ENCODE assay signal across 8 cellular contexts in genomic region chr11:64923944-64924909, GRCh38. TPM values are rescaled to one million over a fixed set of nuclear protein-coding genes. Genes with fewer than 3 reads are reported as not detected.
DNase-seq lines count a peak whose midpoint lies in the region; ATAC-seq and TF ChIP-seq lines count a peak whose summit lies in the region.

Gene PPP2R5B, plus strand, starts transcription at chr11:64924689. Its CDS starts 1,046 bp downstream, at chr11:64925735.

- ATAC-seq in HG02840 (IDR thresholded peaks at IDR 0.05; ENCODE audit: low FRiP score, unreplicated experiment) (peak; percentile 78), Right ventricle myocardium superior (ENCODE audit: poor library complexity) (peak; percentile 98)
- peak; percentile 94 for ATAC-seq in activated naive CD8-positive, alpha-beta T cell treated with anti-CD3 and anti-CD28 coated beads, Interleukin-2, amount 50 U/mL, for 24 hours

- no peaks in the 10 kb centered on the region for H3K27me3 ChIP-seq in ovary
- no peaks in the 10 kb centered on the region for H3K27me3 ChIP-seq in thyroid gland

- H3K4me1 ChIP-seq in ovary (ENCODE audit: insufficient read depth) (no peaks in the 10 kb centered on the region), thyroid gland (peaks cover 9 to 18% of the 10 kb centered on the region in 2 donors)

- H3K36me3 Mint-ChIP-seq in activated naive CD8-positive, alpha-beta T cell treated with anti-CD3 and anti-CD28 coated beads, Interleukin-2, amount 50 U/mL, for 24 hours (ENCODE audit: low read depth) = no peaks in the 10 kb centered on the region

- H3K4me1 Mint-ChIP-seq in activated naive CD8-positive, alpha-beta T cell treated with anti-CD3 and anti-CD28 coated beads, Interleukin-2, amount 50 U/mL, for 24 hours = peaks cover 14% of the 10 kb centered on the region

- DNase-seq in GM12864 (ENCODE audit: low read depth) = peak; percentile 75
- DNase-seq in NCI-H1436 (lab: John Stamatoyannopoulos, UW) = peak; percentile 73
- DNase-seq in SW480 (ENCODE audit: low spot score) = peak; percentile 95
- DNase-seq in activated naive CD8-positive, alpha-beta T cell treated with anti-CD3 and anti-CD28 coated beads, Interleukin-2, amount 50 U/mL, for 24 hours = peak; percentile 89
- DNase-seq in Right ventricle myocardium superior = peak; percentile 96
- DNase-seq in ovary = peak; percentile 89 to 95 (median 92)
- DNase-seq in thyroid gland = peak; percentile 95

- WGBS in ovary, 3 donors = 0 to 1% (median 1%) methylated on average over 38 to 47 of the region's 47 CpGs
- 0% methylated on average over 10 to 18 of the region's 47 CpGs for WGBS in thyroid gland, 2 donors

- H3K36me3 ChIP-seq in ovary = no peaks in the 10 kb centered on the region
- peaks cover 0 to 15% of the 10 kb centered on the region in 2 donors for H3K36me3 ChIP-seq in thyroid gland

- TF ChIP-seq EP300 in ovary (IDR thresholded peaks at IDR 0.05) = peak; percentile 18

- H3K27ac Mint-ChIP-seq in activated naive CD8-positive, alpha-beta T cell treated with anti-CD3 and anti-CD28 coated beads, Interleukin-2, amount 50 U/mL, for 24 hours = peak within 1 kb of the TSS; percentile 97

- no peaks in the 10 kb centered on the region for H3K27me3 Mint-ChIP-seq in activated naive CD8-positive, alpha-beta T cell treated with anti-CD3 and anti-CD28 coated beads, Interleukin-2, amount 50 U/mL, for 24 hours

- TF ChIP-seq CTCF in GM12864 (IDR thresholded peaks at IDR 0.05; ENCODE audit: low read depth, low read length, missing control alignments) (no peak), ovary (IDR thresholded peaks at IDR 0.05) (peak in 1 of 3 donors; percentile 11), thyroid gland (IDR thresholded peaks at IDR 0.05) (peak in 2 of 6 experiments; percentile 12 to 49)

- H3K9me3 ChIP-seq in ovary = no peaks in the 10 kb centered on the region
- H3K9me3 ChIP-seq in thyroid gland = no peaks in the 10 kb centered on the region

- TF ChIP-seq POLR2A in ovary (IDR thresholded peaks at IDR 0.05) = peak; percentile 81
- TF ChIP-seq POLR2A in thyroid gland (IDR thresholded peaks at IDR 0.05) = peak in 1 of 2 donors; percentile 84

- no peaks in the 10 kb centered on the region for H3K9me3 Mint-ChIP-seq in activated naive CD8-positive, alpha-beta T cell treated with anti-CD3 and anti-CD28 coated beads, Interleukin-2, amount 50 U/mL, for 24 hours

- H3K4me3 Mint-ChIP-seq in activated naive CD8-positive, alpha-beta T cell treated with anti-CD3 and anti-CD28 coated beads, Interleukin-2, amount 50 U/mL, for 24 hours = peak within 1 kb of the TSS; percentile 87

- H3K27ac ChIP-seq in ovary (peak within 1 kb of the TSS; percentile 63 to 89), thyroid gland (peak within 1 kb of the TSS; percentile 94 to 96 (median 95))

- H3K4me3 ChIP-seq in GM12864 (ENCODE audit: low read depth, low read length) = peak within 1 kb of the TSS; percentile 76
- H3K4me3 ChIP-seq in ovary = peak within 1 kb of the TSS; percentile 98
- peak within 1 kb of the TSS; percentile 53 to 96 (median 92) for H3K4me3 ChIP-seq in thyroid gland (replicated peaks in 1 of 3)

- intact Hi-C loops in Right ventricle myocardium superior (cut with DNase I) = no loop called here
- intact Hi-C loops in ovary (cut with DNase I) = loop anchor here in 1 of 4 donors (1.0 kb wide), 1 partner anchor 89 kb away; no protein-coding TSS in a partner anchor
- intact Hi-C loops in thyroid gland (cut with DNase I) = loop anchor here (5.0 kb wide), 1 partner anchor 103 kb away; the partner anchor contains the start of gene SNX15

RNA-seq across cellular contexts. Expression of gene PPP2R5B, which starts in this region (rescaled TPM):
- total RNA-seq in Right ventricle myocardium superior = 20.6 TPM
- 10 to 100 TPM in 5 of 7 donors, 1 to 10 TPM in 2; 9.0 to 12.8 (median 12.2) TPM for total RNA-seq in ovary
- polyA plus RNA-seq in ovary = 10 to 100 TPM in 1 of 2 donors, 1 to 10 TPM in 1; 8.0 to 16.2 TPM
- 10 to 100 TPM; 14.8 to 30.1 (median 21.7) TPM for total RNA-seq in thyroid gland

Comparison
In these comparisons a context has a peak if more than half of its experiments do, and no peak if none do; other contexts are left out.
1. Peak in every context shown above with its lines: DNase-seq, ATAC-seq, H3K4me3 ChIP-seq and H3K27ac ChIP-seq.